Comparison of ENCODE assay signal across 10 cellular contexts in the genomic region with DNA sequence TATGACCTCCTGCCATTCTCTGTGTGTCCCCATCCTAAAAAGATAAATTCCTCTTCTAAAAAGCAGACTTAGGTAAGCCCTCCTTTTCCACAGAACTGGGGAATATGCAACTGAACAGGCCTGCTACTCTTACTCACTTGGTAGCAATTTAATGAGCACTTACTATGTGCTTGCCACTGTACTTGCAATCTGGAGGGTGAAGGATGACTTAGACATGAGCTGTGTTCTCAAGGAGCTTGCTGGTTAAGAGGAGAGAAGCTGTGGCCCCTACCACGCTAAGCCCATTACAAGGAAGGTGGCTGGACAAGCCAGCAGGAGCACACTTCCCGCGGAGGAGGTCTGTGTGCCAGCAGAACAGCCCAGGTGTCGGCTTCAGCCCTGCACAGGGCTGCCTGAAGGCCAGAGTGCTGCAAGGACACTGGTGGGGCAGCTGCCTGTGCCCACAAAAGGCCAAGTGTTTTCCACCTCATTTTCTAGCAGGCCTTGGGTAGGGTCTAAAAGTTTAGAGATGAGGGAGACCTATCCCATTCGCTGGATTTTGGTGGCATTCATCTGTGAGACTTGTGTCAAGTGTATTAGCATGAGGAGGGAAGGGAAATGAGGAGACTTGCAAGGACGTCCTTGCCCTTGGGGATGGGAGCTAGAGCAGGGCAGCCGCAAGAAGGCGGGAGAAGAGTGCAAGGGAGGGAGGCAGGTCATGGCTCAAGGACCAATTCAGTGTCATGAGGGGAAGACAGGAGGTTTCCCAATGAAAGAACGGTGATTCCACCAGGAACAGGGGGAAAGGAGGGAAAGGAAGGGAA.
A peak's percentile ranks its signal among the peaks of the same experiment; 100 is the strongest.
DNase-seq lines count a peak whose midpoint lies in the region; ATAC-seq lines count a peak whose summit lies in the region.
"Had no signal": no experiment of that assay in that cellular context is flagged by ENCODE, and none has a peak within 500 bp of the region (broad histone marks: within the 10 kb centered on the region; RNA-seq: fewer than 3 reads in every experiment).

No MANE protein-coding gene starts in this region.

- H3K27me3 Mint-ChIP-seq in T-helper 2 cell treated with Interferon-gamma antibody and Interleukin-4, amounts not matched to agents 5 μg/mL and 100 μg/mL, for 36 hours (ENCODE audit: low read depth), result peaks cover 2% of the 10 kb centered on the region
- H3K27me3 Mint-ChIP-seq in activated naive CD8-positive, alpha-beta T cell, result peaks cover 4% of the 10 kb centered on the region
- H3K27me3 Mint-ChIP-seq in memory B cell, result peaks cover 5% of the 10 kb centered on the region
- peaks cover 20% of the 10 kb centered on the region for H3K27me3 Mint-ChIP-seq in stimulated activated memory B cell treated with anti-CD40 and anti-IgM and Interleukin-4, amounts not matched to agents 10 μg/mL and 1 μg/mL and 100 μg/mL, for 72 hours

- DNase-seq in T-helper 2 cell treated with Interferon-gamma antibody and Interleukin-4, amounts not matched to agents 5 μg/mL and 100 μg/mL, for 36 hours (ENCODE audit: low spot score), result no peak
- DNase-seq in T-helper 2 cell (no peak), memory B cell (ENCODE audit: low spot score in 2 of 2) (no peak), NCI-H524 (lab: John Stamatoyannopoulos, UW) (no peak), hepatic stellate cell (ENCODE audit: low spot score) (no peak), GDM1 (lab: John Stamatoyannopoulos, UW) (no peak)
- DNase-seq: 8988T had no signal

- ATAC-seq in memory B cell (ENCODE audit: low read depth), result no peak
- no peak for ATAC-seq in stimulated activated memory B cell treated with anti-CD40 and anti-IgM and Interleukin-4, amounts not matched to agents 10 μg/mL and 1 μg/mL and 100 μg/mL, for 72 hours

- H3K27ac Mint-ChIP-seq in T-helper 2 cell treated with Interferon-gamma antibody and Interleukin-4, amounts not matched to agents 5 μg/mL and 100 μg/mL, for 36 hours, result peak overlapping the region; percentile 37
- peak overlapping the region; percentile 78 for H3K27ac Mint-ChIP-seq in activated naive CD8-positive, alpha-beta T cell
- H3K27ac Mint-ChIP-seq in memory B cell, result peak overlapping the region; percentile 46
- peak overlapping the region; percentile 42 for H3K27ac Mint-ChIP-seq in stimulated activated memory B cell treated with anti-CD40 and anti-IgM and Interleukin-4, amounts not matched to agents 10 μg/mL and 1 μg/mL and 100 μg/mL, for 72 hours
- H3K27ac Mint-ChIP-seq: activated T-helper 2 cell treated with anti-CD3 and anti-CD28 coated beads, Interferon-gamma antibody, Interleukin-2, Interleukin-4, amounts not matched to agents 10 μg/mL and 5 μg/mL and 100 μg/mL, durations not matched to agents 14 hours and 24 hours and 36 hours had no signal

- H3K4me1 Mint-ChIP-seq in T-helper 2 cell treated with Interferon-gamma antibody and Interleukin-4, amounts not matched to agents 5 μg/mL and 100 μg/mL, for 36 hours (ENCODE audit: low read depth), result no peaks in the 10 kb centered on the region
- no peaks in the 10 kb centered on the region for H3K4me1 Mint-ChIP-seq in activated naive CD8-positive, alpha-beta T cell (ENCODE audit: low read depth)
- peaks cover 2% of the 10 kb centered on the region for H3K4me1 Mint-ChIP-seq in memory B cell
- peaks cover 12% of the 10 kb centered on the region for H3K4me1 Mint-ChIP-seq in stimulated activated memory B cell treated with anti-CD40 and anti-IgM and Interleukin-4, amounts not matched to agents 10 μg/mL and 1 μg/mL and 100 μg/mL, for 72 hours

- H3K9me3 Mint-ChIP-seq in T-helper 2 cell treated with Interferon-gamma antibody and Interleukin-4, amounts not matched to agents 5 μg/mL and 100 μg/mL, for 36 hours, result no peaks in the 10 kb centered on the region
- peaks cover 4% of the 10 kb centered on the region for H3K9me3 Mint-ChIP-seq in activated naive CD8-positive, alpha-beta T cell (ENCODE audit: low read depth)
- peaks cover 4% of the 10 kb centered on the region for H3K9me3 Mint-ChIP-seq in memory B cell
- peaks cover 8% of the 10 kb centered on the region for H3K9me3 Mint-ChIP-seq in stimulated activated memory B cell treated with anti-CD40 and anti-IgM and Interleukin-4, amounts not matched to agents 10 μg/mL and 1 μg/mL and 100 μg/mL, for 72 hours
- H3K9me3 Mint-ChIP-seq: activated T-helper 2 cell treated with anti-CD3 and anti-CD28 coated beads, Interferon-gamma antibody, Interleukin-2, Interleukin-4, amounts not matched to agents 10 μg/mL and 5 μg/mL and 100 μg/mL, durations not matched to agents 14 hours and 24 hours and 36 hours had no signal

- no peak overlapping the region for H3K4me3 Mint-ChIP-seq in T-helper 2 cell treated with Interferon-gamma antibody and Interleukin-4, amounts not matched to agents 5 μg/mL and 100 μg/mL, for 36 hours
- H3K4me3 Mint-ChIP-seq in activated naive CD8-positive, alpha-beta T cell, result no peak overlapping the region
- H3K4me3 Mint-ChIP-seq in memory B cell, result no peak overlapping the region
- H3K4me3 Mint-ChIP-seq in stimulated activated memory B cell treated with anti-CD40 and anti-IgM and Interleukin-4, amounts not matched to agents 10 μg/mL and 1 μg/mL and 100 μg/mL, for 72 hours, result no peak overlapping the region

- no peaks in the 10 kb centered on the region for H3K36me3 Mint-ChIP-seq in T-helper 2 cell treated with Interferon-gamma antibody and Interleukin-4, amounts not matched to agents 5 μg/mL and 100 μg/mL, for 36 hours (ENCODE audit: low read depth)
- H3K36me3 Mint-ChIP-seq in activated naive CD8-positive, alpha-beta T cell, result no peaks in the 10 kb centered on the region
- H3K36me3 Mint-ChIP-seq in memory B cell, result no peaks in the 10 kb centered on the region
- H3K36me3 Mint-ChIP-seq in stimulated activated memory B cell treated with anti-CD40 and anti-IgM and Interleukin-4, amounts not matched to agents 10 μg/mL and 1 μg/mL and 100 μg/mL, for 72 hours, result no peaks in the 10 kb centered on the region
